In the genomic region with DNA sequence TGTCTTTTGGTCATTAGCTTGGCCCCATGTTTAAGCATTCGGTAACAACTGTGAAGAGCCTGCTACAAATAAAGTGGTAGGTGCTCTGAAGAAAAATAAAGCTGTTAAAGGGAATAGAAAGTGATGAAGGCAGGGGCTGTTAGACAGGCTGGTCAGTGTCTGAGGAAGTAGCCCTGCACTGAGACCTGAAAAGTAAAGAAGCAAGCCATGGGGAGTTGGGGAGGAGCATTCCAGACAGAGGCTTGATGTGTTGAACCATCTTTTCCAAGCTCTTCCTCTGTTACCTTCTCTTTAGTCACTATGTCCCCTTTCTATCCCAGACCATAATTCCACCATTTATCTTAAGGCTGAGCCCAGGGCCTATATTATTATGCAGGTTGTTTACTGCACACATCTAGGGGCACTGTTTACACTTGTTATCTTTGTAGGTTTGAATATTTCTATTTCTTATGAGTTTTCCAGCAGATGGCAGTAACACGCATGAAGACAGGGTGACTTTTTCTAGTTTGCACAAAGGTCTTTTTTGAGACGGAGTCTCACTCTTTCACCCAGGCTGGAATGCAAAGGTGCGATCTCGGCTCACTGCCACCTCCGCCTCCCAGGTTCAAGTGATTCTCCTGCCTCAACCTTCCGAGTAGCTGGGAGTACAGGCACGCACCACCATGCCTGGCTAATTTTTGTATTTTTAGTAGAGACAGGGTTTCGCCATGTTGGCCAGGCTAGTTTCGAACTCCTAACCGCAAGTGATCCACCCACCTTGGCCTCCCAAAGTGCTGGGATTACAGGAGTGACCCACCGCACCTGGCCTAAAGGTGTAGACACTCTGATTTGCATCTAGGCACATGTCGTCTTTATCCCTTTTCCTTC, we compare ENCODE assay signal across 1 cellular context.
TF ChIP-seq lines count a peak whose summit lies in the region.

No MANE protein-coding gene starts in this region.

TF ChIP-seq in HepG2, 621 proteins besides CTCF, POLR2A, EP300 and RAD21 (continued from another document):
- TF ChIP-seq MZF1 (CRISPR knock-in tag; IDR thresholded peaks at IDR 0.05; ENCODE audit: borderline replicate concordance) (no peak), ISL2 (CRISPR knock-in tag; IDR thresholded peaks at IDR 0.05) (no peak), SP4 (CRISPR knock-in tag; IDR thresholded peaks at IDR 0.05) (no peak), NONO (IDR thresholded peaks at IDR 0.05) (no peak), NONO (CRISPR knock-in tag; conservative IDR thresholded peaks at IDR 0.05) (no peak), NAIF1 (CRISPR knock-in tag; IDR thresholded peaks at IDR 0.05; ENCODE audit: borderline replicate concordance) (no peak), PPARG (CRISPR knock-in tag; conservative IDR thresholded peaks at IDR 0.05) (0 out of 2 replicates have a peak, but pooled peaks have one; percentile 15), JUND (CRISPR knock-in tag; IDR thresholded peaks at IDR 0.05) (no peak), MATR3 (CRISPR knock-in tag; IDR thresholded peaks at IDR 0.05) (no peak)
- TF ChIP-seq, protein P1, sequence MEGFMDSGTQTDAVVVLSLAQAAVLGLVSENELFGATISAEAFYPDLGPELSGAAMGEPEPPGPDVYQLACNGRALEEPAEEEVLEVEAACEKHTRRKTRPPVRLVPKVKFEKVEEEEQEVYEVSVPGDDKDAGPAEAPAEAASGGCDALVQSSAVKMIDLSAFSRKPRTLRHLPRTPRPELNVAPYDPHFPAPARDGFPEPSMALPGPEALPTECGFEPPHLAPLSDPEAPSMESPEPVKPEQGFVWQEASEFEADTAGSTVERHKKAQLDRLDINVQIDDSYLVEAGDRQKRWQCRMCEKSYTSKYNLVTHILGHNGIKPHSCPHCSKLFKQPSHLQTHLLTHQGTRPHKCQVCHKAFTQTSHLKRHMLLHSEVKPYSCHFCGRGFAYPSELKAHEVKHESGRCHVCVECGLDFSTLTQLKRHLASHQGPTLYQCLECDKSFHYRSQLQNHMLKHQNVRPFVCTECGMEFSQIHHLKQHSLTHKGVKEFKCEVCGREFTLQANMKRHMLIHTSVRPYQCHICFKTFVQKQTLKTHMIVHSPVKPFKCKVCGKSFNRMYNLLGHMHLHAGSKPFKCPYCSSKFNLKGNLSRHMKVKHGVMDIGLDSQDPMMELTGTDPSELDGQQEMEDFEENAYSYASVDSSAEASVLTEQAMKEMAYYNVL (CRISPR knock-in tag; IDR thresholded peaks at IDR 0.05; ENCODE audit: borderline replicate concordance): no peak
TF ChIP-seq in HepG2: peak in this region for 6.
